Comparison of ENCODE assay signal across 1 cellular context in the genomic region with DNA sequence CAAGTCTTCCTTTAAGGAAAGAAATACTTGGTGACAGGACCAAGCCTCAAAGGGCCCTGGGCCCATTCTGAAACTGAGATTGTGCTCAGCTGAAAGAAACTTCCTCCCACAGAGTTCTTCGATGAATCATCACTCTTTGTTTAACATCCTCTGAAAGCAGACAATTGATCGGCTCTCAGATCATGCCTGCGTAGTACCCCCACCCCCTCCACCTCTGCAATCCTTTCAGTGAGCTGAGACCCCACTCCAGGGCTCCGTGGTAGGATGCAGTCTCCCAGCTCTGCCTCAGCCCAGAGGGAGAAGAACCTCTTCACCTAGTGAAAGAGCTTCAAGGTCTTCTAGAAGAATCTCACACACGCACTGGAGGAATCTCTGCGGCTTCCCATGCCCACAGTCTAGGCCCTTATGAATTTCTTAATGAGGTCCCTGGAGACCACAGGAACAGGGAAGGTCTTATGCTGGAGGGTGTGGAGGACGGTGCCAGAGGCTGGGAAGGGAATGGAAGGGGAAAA.
TF ChIP-seq lines count a peak whose summit lies in the region.

No MANE protein-coding gene starts in this region.

TF ChIP-seq in GM12878, 131 proteins besides CTCF, POLR2A, EP300 and RAD21 (continued from another document and continues in another):
- TF ChIP-seq, protein P1, sequence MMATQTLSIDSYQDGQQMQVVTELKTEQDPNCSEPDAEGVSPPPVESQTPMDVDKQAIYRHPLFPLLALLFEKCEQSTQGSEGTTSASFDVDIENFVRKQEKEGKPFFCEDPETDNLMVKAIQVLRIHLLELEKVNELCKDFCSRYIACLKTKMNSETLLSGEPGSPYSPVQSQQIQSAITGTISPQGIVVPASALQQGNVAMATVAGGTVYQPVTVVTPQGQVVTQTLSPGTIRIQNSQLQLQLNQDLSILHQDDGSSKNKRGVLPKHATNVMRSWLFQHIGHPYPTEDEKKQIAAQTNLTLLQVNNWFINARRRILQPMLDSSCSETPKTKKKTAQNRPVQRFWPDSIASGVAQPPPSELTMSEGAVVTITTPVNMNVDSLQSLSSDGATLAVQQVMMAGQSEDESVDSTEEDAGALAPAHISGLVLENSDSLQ (IDR thresholded peaks at IDR 0.05) = no peak; the same call in 1 of the 2 replicates
- TF ChIP-seq CREM (IDR thresholded peaks at IDR 0.05; ENCODE audit: low read depth) = no peak
- no peak for TF ChIP-seq NR2F1 (conservative IDR thresholded peaks at IDR 0.05)
- TF ChIP-seq ZZZ3 (IDR thresholded peaks at IDR 0.05; ENCODE audit: control insufficient read depth, insufficient read length, low read depth) = no peak
- peak; percentile 18 for TF ChIP-seq PBX3 (IDR thresholded peaks at IDR 0.05; ENCODE audit: insufficient replicate concordance, low read depth, low read length)
- TF ChIP-seq BCLAF1 (IDR thresholded peaks at IDR 0.05) = no peak
- no peak for TF ChIP-seq ASH2L (IDR thresholded peaks at IDR 0.05; ENCODE audit: borderline replicate concordance, low read depth)
- TF ChIP-seq ETV6 (conservative IDR thresholded peaks at IDR 0.05 in 1 of 2, IDR thresholded peaks at IDR 0.05 in 1 of 2; ENCODE audit: borderline replicate concordance in 1 of 2, low read depth in 1 of 2) = no peak
- TF ChIP-seq, protein P2, sequence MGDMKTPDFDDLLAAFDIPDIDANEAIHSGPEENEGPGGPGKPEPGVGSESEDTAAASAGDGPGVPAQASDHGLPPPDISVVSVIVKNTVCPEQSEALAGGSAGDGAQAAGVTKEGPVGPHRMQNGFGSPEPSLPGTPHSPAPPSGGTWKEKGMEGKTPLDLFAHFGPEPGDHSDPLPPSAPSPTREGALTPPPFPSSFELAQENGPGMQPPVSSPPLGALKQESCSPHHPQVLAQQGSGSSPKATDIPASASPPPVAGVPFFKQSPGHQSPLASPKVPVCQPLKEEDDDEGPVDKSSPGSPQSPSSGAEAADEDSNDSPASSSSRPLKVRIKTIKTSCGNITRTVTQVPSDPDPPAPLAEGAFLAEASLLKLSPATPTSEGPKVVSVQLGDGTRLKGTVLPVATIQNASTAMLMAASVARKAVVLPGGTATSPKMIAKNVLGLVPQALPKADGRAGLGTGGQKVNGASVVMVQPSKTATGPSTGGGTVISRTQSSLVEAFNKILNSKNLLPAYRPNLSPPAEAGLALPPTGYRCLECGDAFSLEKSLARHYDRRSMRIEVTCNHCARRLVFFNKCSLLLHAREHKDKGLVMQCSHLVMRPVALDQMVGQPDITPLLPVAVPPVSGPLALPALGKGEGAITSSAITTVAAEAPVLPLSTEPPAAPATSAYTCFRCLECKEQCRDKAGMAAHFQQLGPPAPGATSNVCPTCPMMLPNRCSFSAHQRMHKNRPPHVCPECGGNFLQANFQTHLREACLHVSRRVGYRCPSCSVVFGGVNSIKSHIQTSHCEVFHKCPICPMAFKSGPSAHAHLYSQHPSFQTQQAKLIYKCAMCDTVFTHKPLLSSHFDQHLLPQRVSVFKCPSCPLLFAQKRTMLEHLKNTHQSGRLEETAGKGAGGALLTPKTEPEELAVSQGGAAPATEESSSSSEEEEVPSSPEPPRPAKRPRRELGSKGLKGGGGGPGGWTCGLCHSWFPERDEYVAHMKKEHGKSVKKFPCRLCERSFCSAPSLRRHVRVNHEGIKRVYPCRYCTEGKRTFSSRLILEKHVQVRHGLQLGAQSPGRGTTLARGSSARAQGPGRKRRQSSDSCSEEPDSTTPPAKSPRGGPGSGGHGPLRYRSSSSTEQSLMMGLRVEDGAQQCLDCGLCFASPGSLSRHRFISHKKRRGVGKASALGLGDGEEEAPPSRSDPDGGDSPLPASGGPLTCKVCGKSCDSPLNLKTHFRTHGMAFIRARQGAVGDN (IDR thresholded peaks at IDR 0.05) = peak; percentile 29; the same call in 1 of the 2 replicates
- no peak for TF ChIP-seq E4F1 (IDR thresholded peaks at IDR 0.05; ENCODE audit: borderline replicate concordance, partially characterized antibody)
- TF ChIP-seq STAT1 (conservative IDR thresholded peaks at IDR 0.05) = no peak
- 0 out of 2 replicates have a peak, but pooled peaks have one; percentile 11 for TF ChIP-seq BMI1 (IDR thresholded peaks at IDR 0.05; ENCODE audit: borderline replicate concordance)
- no peak for TF ChIP-seq PAX8 (IDR thresholded peaks at IDR 0.05)
- TF ChIP-seq ZNF217 (IDR thresholded peaks at IDR 0.05) = no peak
- TF ChIP-seq MTA2 (IDR thresholded peaks at IDR 0.05; ENCODE audit: low read depth) = peak; percentile 94
- no peak for TF ChIP-seq SP1 (IDR thresholded peaks at IDR 0.05; ENCODE audit: low read depth, low read length)
- no peak for TF ChIP-seq CBFB (IDR thresholded peaks at IDR 0.05; ENCODE audit: low read depth)
- no peak for TF ChIP-seq SUZ12 (IDR thresholded peaks at IDR 0.05; ENCODE audit: unreplicated experiment)
- peak; percentile 89 for TF ChIP-seq DPF2 (IDR thresholded peaks at IDR 0.05)
- TF ChIP-seq JUND (IDR thresholded peaks at IDR 0.05; ENCODE audit: low read depth, low read length) = peak; percentile 10; the same call in 1 of the 2 replicates
- TF ChIP-seq ATF7 (IDR thresholded peaks at IDR 0.05; ENCODE audit: low read depth) = peak; percentile 63
- TF ChIP-seq NBN (IDR thresholded peaks at IDR 0.05) = peak; percentile 65; the same call in 1 of the 2 replicates
- no peak for TF ChIP-seq STAT3 (IDR thresholded peaks at IDR 0.05; ENCODE audit: low read depth, low read length)
- no peak for TF ChIP-seq KLF5 (IDR thresholded peaks at IDR 0.05; ENCODE audit: partially characterized antibody)
- no peak for TF ChIP-seq YBX1 (IDR thresholded peaks at IDR 0.05)
- TF ChIP-seq MTA3 (IDR thresholded peaks at IDR 0.05; ENCODE audit: borderline replicate concordance, low read length) = no peak
- no peak for TF ChIP-seq REST (IDR thresholded peaks at IDR 0.05; ENCODE audit: low read depth, low read length)
- TF ChIP-seq MYB (IDR thresholded peaks at IDR 0.05; ENCODE audit: borderline replicate concordance, low read depth, low read length) = no peak
- TF ChIP-seq, protein P3, sequence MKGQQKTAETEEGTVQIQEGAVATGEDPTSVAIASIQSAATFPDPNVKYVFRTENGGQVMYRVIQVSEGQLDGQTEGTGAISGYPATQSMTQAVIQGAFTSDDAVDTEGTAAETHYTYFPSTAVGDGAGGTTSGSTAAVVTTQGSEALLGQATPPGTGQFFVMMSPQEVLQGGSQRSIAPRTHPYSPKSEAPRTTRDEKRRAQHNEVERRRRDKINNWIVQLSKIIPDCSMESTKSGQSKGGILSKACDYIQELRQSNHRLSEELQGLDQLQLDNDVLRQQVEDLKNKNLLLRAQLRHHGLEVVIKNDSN (IDR thresholded peaks at IDR 0.05; ENCODE audit: borderline replicate concordance, extremely low read length, insufficient read depth, low read depth, low read length) = no peak
- no peak for TF ChIP-seq TARDBP (IDR thresholded peaks at IDR 0.05; ENCODE audit: borderline replicate concordance)
- TF ChIP-seq TCF3 (IDR thresholded peaks at IDR 0.05; ENCODE audit: borderline replicate concordance, insufficient read depth, low read depth, low read length) = no peak
- TF ChIP-seq NFIC (IDR thresholded peaks at IDR 0.05; ENCODE audit: low read depth, low read length) = no peak
- no peak for TF ChIP-seq SMAD5 (IDR thresholded peaks at IDR 0.05; ENCODE audit: low read depth)
- TF ChIP-seq TCF12 (IDR thresholded peaks at IDR 0.05; ENCODE audit: low read depth, low read length) = no peak
- TF ChIP-seq IKZF1 (conservative IDR thresholded peaks at IDR 0.05) = peak; percentile 90
- no peak for TF ChIP-seq SREBF2 (IDR thresholded peaks at IDR 0.05; ENCODE audit: low read length)
- no peak for TF ChIP-seq CREB1 (IDR thresholded peaks at IDR 0.05; ENCODE audit: low read depth)
- no peak for TF ChIP-seq EED (IDR thresholded peaks at IDR 0.05; ENCODE audit: low read depth)
- TF ChIP-seq PML (IDR thresholded peaks at IDR 0.05; ENCODE audit: low read length) = no peak
- no peak for TF ChIP-seq TBL1XR1 (IDR thresholded peaks at IDR 0.05; ENCODE audit: low read depth, low read length)
- TF ChIP-seq ZBTB33 (IDR thresholded peaks at IDR 0.05) = no peak
- TF ChIP-seq IKZF2 (IDR thresholded peaks at IDR 0.05) = peak; percentile 87 to 91
- no peak for TF ChIP-seq FOXK2 (IDR thresholded peaks at IDR 0.05)
- no peak for TF ChIP-seq POLR2AphosphoS2 (IDR thresholded peaks at IDR 0.05; ENCODE audit: low read depth, low read length)
- TF ChIP-seq FOS (IDR thresholded peaks at IDR 0.05; ENCODE audit: borderline replicate concordance, extremely low read depth, insufficient read length) = no peak
